Comparison of ENCODE assay signal across 33 cellular contexts in genomic region chr9:96738147-96739027, GRCh38.
"Had no signal": no experiment of that assay in that cellular context is flagged by ENCODE, and none has a peak within 500 bp of the region (broad histone marks: within the 10 kb centered on the region; RNA-seq: fewer than 3 reads in every experiment).

No MANE protein-coding gene starts in this region.

- DNase-seq: activated CD4-positive, alpha-beta memory T cell treated with anti-CD3 and anti-CD28 coated beads for 36 hours; activated CD4-positive, alpha-beta T cell treated with anti-CD3 and anti-CD28 coated beads for 36 hours; activated CD4-positive, alpha-beta T cell treated with anti-CD3 and anti-CD28 coated beads, Interleukin-2, amount 10 ng/mL, durations not matched to agents 24 days and 14 days; activated CD4-positive, CD25-positive, alpha-beta regulatory T cell; activated CD4-positive, CD25-positive, alpha-beta regulatory T cell treated with anti-CD3 and anti-CD28 coated beads, Interleukin-2, amount 50 U/mL, for 72 hours; activated CD8-positive, alpha-beta memory T cell treated with anti-CD3 and anti-CD28 coated beads, Interleukin-2, amount 10 ng/mL, durations not matched to agents 7 days and 5 days; activated CD8-positive, alpha-beta memory T cell treated with anti-CD3 and anti-CD28 coated beads, Interleukin-2, amount 50 U/mL, for 4 hours; activated CD8-positive, alpha-beta T cell treated with anti-CD3 and anti-CD28 coated beads, Interleukin-2, amount 10 ng/mL, durations not matched to agents 7 days and 5 days; activated effector memory CD4-positive, alpha-beta T cell treated with anti-CD3 and anti-CD28 coated beads, Interleukin-2, amount 50 U/mL, for 16 hours; activated naive CD4-positive, alpha-beta T cell treated with anti-CD3 and anti-CD28 coated beads for 36 hours; activated naive CD8-positive, alpha-beta T cell treated with anti-CD3 and anti-CD28 coated beads for 36 hours; activated naive CD8-positive, alpha-beta T cell treated with anti-CD3 and anti-CD28 coated beads, Interleukin-2, amount 50 U/mL, for 24 hours; activated T-cell treated with anti-CD3 and anti-CD28 coated beads, Interleukin-2, amount 50 U/mL, for 1 hour; activated T-cell treated with anti-CD3 and anti-CD28 coated beads, Interleukin-2, amount 50 U/mL, for 48 hours; amniotic stem cell; anterior cingulate cortex; brain microvascular endothelial cell; dorsolateral prefrontal cortex; effector memory CD4-positive, alpha-beta T cell; esophagus squamous epithelium; foreskin melanocyte; head of caudate nucleus; T-helper 2 cell had no signal

- ATAC-seq: activated CD4-positive, alpha-beta T cell treated with anti-CD3 and anti-CD28 coated beads for 36 hours; activated CD8-positive, alpha-beta memory T cell treated with anti-CD3 and anti-CD28 coated beads, Interleukin-2, amount 10 ng/mL, durations not matched to agents 7 days and 5 days; activated CD8-positive, alpha-beta T cell treated with anti-CD3 and anti-CD28 coated beads, Interleukin-2, amount 10 ng/mL, durations not matched to agents 7 days and 5 days; activated naive CD8-positive, alpha-beta T cell treated with anti-CD3 and anti-CD28 coated beads, Interleukin-2, amount 50 U/mL, for 24 hours had no signal

- H3K4me1 Mint-ChIP-seq: activated CD4-positive, alpha-beta T cell treated with anti-CD3 and anti-CD28 coated beads for 36 hours; activated CD4-positive, alpha-beta T cell treated with anti-CD3 and anti-CD28 coated beads, Interleukin-2, amount 10 ng/mL, durations not matched to agents 24 days and 14 days; activated CD8-positive, alpha-beta memory T cell treated with anti-CD3 and anti-CD28 coated beads, Interleukin-2, amount 10 ng/mL, durations not matched to agents 7 days and 5 days; activated naive CD4-positive, alpha-beta T cell treated with anti-CD3 and anti-CD28 coated beads, Interleukin-2, amount 50 U/mL, for 24 hours; activated naive CD8-positive, alpha-beta T cell treated with anti-CD3 and anti-CD28 coated beads for 36 hours; activated naive CD8-positive, alpha-beta T cell treated with anti-CD3 and anti-CD28 coated beads, Interleukin-2, amount 50 U/mL, for 24 hours; central memory CD8-positive, alpha-beta T cell had no signal

- H3K27me3 Mint-ChIP-seq: activated CD4-positive, alpha-beta T cell treated with anti-CD3 and anti-CD28 coated beads for 36 hours; activated CD4-positive, alpha-beta T cell treated with anti-CD3 and anti-CD28 coated beads, Interleukin-2, amount 10 ng/mL, durations not matched to agents 24 days and 14 days; activated CD8-positive, alpha-beta memory T cell treated with anti-CD3 and anti-CD28 coated beads, Interleukin-2, amount 10 ng/mL, durations not matched to agents 7 days and 5 days; activated naive CD4-positive, alpha-beta T cell treated with anti-CD3 and anti-CD28 coated beads, Interleukin-2, amount 50 U/mL, for 24 hours; activated naive CD8-positive, alpha-beta T cell treated with anti-CD3 and anti-CD28 coated beads for 36 hours; dendritic cell treated with granulocyte-macrophage colony-stimulating factor and Interleukin-4, amounts not matched to agents 40 ng/mL and 50 ng/mL, for 4 days had no signal

- H3K4me1 ChIP-seq: esophagus squamous epithelium had no signal

- H3K27ac Mint-ChIP-seq: activated CD4-positive, alpha-beta memory T cell treated with anti-CD3 and anti-CD28 coated beads for 36 hours; activated CD4-positive, alpha-beta T cell treated with anti-CD3 and anti-CD28 coated beads for 36 hours; activated CD4-positive, alpha-beta T cell treated with anti-CD3 and anti-CD28 coated beads, Interleukin-2, amount 10 ng/mL, durations not matched to agents 24 days and 14 days; activated CD8-positive, alpha-beta memory T cell treated with anti-CD3 and anti-CD28 coated beads, Interleukin-2, amount 10 ng/mL, durations not matched to agents 7 days and 5 days; activated CD8-positive, alpha-beta T cell treated with anti-CD3 and anti-CD28 coated beads, Interleukin-2, amount 10 ng/mL, durations not matched to agents 7 days and 5 days; activated naive CD4-positive, alpha-beta T cell treated with anti-CD3 and anti-CD28 coated beads for 36 hours; activated naive CD4-positive, alpha-beta T cell treated with anti-CD3 and anti-CD28 coated beads, Interleukin-2, amount 50 U/mL, for 24 hours; activated naive CD8-positive, alpha-beta T cell treated with anti-CD3 and anti-CD28 coated beads for 36 hours; activated naive CD8-positive, alpha-beta T cell treated with anti-CD3 and anti-CD28 coated beads, Interleukin-2, amount 50 U/mL, for 24 hours; activated T-helper 1 cell treated with anti-CD3 and anti-CD28 coated beads, Interleukin-12 subunit alpha, Interleukin-12 subunit beta, Interleukin-2, Interleukin-4 antibody, amounts not matched to agents 30 ng/mL and 10 ng/mL and 1 ng/mL, durations not matched to agents 14 hours and 24 hours and 36 hours; activated T-helper 2 cell treated with anti-CD3 and anti-CD28 coated beads, Interferon-gamma antibody, Interleukin-2, Interleukin-4, amounts not matched to agents 10 μg/mL and 5 μg/mL and 100 μg/mL, durations not matched to agents 14 hours and 24 hours and 36 hours; dendritic cell treated with granulocyte-macrophage colony-stimulating factor and Interleukin-4, amounts not matched to agents 40 ng/mL and 50 ng/mL, for 4 days had no signal

- H3K4me3 ChIP-seq: coronary artery, dorsolateral prefrontal cortex, esophagus squamous epithelium had no signal

- FAIRE-seq: astrocyte, bronchial epithelial cell, endothelial cell of umbilical vein had no signal

- H3K27ac ChIP-seq: brain microvascular endothelial cell, coronary artery, dorsolateral prefrontal cortex, epithelial cell of prostate, esophagus squamous epithelium had no signal

- H3K36me3 ChIP-seq: brain microvascular endothelial cell had no signal

- H3K27me3 ChIP-seq: brain microvascular endothelial cell, dorsolateral prefrontal cortex, esophagus squamous epithelium had no signal

- H3K4me3 Mint-ChIP-seq: activated CD4-positive, alpha-beta memory T cell treated with anti-CD3 and anti-CD28 coated beads for 36 hours; activated CD4-positive, alpha-beta T cell treated with anti-CD3 and anti-CD28 coated beads for 36 hours; activated CD4-positive, alpha-beta T cell treated with anti-CD3 and anti-CD28 coated beads, Interleukin-2, amount 10 ng/mL, durations not matched to agents 24 days and 14 days; activated CD8-positive, alpha-beta memory T cell treated with anti-CD3 and anti-CD28 coated beads, Interleukin-2, amount 10 ng/mL, durations not matched to agents 7 days and 5 days; activated CD8-positive, alpha-beta T cell treated with anti-CD3 and anti-CD28 coated beads, Interleukin-2, amount 10 ng/mL, durations not matched to agents 7 days and 5 days; activated naive CD4-positive, alpha-beta T cell treated with anti-CD3 and anti-CD28 coated beads for 36 hours; activated naive CD4-positive, alpha-beta T cell treated with anti-CD3 and anti-CD28 coated beads, Interleukin-2, amount 50 U/mL, for 24 hours; activated naive CD8-positive, alpha-beta T cell treated with anti-CD3 and anti-CD28 coated beads for 36 hours; activated naive CD8-positive, alpha-beta T cell treated with anti-CD3 and anti-CD28 coated beads, Interleukin-2, amount 50 U/mL, for 24 hours; activated T-helper 1 cell treated with anti-CD3 and anti-CD28 coated beads, Interleukin-12 subunit alpha, Interleukin-12 subunit beta, Interleukin-2, Interleukin-4 antibody, amounts not matched to agents 30 ng/mL and 10 ng/mL and 1 ng/mL, durations not matched to agents 14 hours and 24 hours and 36 hours; central memory CD8-positive, alpha-beta T cell; dendritic cell treated with granulocyte-macrophage colony-stimulating factor and Interleukin-4, amounts not matched to agents 40 ng/mL and 50 ng/mL, for 4 days had no signal
